In genomic region chr5:4643190-4643589, GRCh38 we compare ENCODE assay signal across 2 cellular contexts.
TF ChIP-seq lines count a peak whose summit lies in the region.

No MANE protein-coding gene starts in this region.

TF ChIP-seq in HepG2, 621 proteins besides CTCF, POLR2A, EP300 and RAD21:
- 0 out of 2 replicates have a peak, but pooled peaks have one; percentile 57 for TF ChIP-seq ZNF264 (CRISPR knock-in tag; IDR thresholded peaks at IDR 0.05)
- TF ChIP-seq, protein P1, sequence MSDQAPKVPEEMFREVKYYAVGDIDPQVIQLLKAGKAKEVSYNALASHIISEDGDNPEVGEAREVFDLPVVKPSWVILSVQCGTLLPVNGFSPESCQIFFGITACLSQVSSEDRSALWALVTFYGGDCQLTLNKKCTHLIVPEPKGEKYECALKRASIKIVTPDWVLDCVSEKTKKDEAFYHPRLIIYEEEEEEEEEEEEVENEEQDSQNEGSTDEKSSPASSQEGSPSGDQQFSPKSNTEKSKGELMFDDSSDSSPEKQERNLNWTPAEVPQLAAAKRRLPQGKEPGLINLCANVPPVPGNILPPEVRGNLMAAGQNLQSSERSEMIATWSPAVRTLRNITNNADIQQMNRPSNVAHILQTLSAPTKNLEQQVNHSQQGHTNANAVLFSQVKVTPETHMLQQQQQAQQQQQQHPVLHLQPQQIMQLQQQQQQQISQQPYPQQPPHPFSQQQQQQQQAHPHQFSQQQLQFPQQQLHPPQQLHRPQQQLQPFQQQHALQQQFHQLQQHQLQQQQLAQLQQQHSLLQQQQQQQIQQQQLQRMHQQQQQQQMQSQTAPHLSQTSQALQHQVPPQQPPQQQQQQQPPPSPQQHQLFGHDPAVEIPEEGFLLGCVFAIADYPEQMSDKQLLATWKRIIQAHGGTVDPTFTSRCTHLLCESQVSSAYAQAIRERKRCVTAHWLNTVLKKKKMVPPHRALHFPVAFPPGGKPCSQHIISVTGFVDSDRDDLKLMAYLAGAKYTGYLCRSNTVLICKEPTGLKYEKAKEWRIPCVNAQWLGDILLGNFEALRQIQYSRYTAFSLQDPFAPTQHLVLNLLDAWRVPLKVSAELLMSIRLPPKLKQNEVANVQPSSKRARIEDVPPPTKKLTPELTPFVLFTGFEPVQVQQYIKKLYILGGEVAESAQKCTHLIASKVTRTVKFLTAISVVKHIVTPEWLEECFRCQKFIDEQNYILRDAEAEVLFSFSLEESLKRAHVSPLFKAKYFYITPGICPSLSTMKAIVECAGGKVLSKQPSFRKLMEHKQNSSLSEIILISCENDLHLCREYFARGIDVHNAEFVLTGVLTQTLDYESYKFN (CRISPR knock-in tag; conservative IDR thresholded peaks at IDR 0.05) = no peak

TF ChIP-seq in H1, 55 proteins besides CTCF, POLR2A, EP300 and RAD21:
- no peak for TF ChIP-seq NRF1 (IDR thresholded peaks at IDR 0.05; ENCODE audit: low read depth, low read length)
- no peak for TF ChIP-seq ASH2L (IDR thresholded peaks at IDR 0.05; ENCODE audit: low read length)
- TF ChIP-seq NANOG (IDR thresholded peaks at IDR 0.05; ENCODE audit: insufficient read depth, low read depth, low read length, poor library complexity, severe bottlenecking) = no peak
- no peak for TF ChIP-seq MAFK (IDR thresholded peaks at IDR 0.05; ENCODE audit: low read depth, low read length)
- TF ChIP-seq TEAD4 (IDR thresholded peaks at IDR 0.05; ENCODE audit: low read depth, low read length) = no peak
- TF ChIP-seq, protein P2, sequence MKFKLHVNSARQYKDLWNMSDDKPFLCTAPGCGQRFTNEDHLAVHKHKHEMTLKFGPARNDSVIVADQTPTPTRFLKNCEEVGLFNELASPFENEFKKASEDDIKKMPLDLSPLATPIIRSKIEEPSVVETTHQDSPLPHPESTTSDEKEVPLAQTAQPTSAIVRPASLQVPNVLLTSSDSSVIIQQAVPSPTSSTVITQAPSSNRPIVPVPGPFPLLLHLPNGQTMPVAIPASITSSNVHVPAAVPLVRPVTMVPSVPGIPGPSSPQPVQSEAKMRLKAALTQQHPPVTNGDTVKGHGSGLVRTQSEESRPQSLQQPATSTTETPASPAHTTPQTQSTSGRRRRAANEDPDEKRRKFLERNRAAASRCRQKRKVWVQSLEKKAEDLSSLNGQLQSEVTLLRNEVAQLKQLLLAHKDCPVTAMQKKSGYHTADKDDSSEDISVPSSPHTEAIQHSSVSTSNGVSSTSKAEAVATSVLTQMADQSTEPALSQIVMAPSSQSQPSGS (IDR thresholded peaks at IDR 0.05; ENCODE audit: low read length) = peak; percentile 42; the same call in 1 of the 2 replicates
- TF ChIP-seq BRCA1 (IDR thresholded peaks at IDR 0.05; ENCODE audit: low read depth, low read length) = no peak
TF ChIP-seq in H1: peak in this region for 1.
